In the genomic region with DNA sequence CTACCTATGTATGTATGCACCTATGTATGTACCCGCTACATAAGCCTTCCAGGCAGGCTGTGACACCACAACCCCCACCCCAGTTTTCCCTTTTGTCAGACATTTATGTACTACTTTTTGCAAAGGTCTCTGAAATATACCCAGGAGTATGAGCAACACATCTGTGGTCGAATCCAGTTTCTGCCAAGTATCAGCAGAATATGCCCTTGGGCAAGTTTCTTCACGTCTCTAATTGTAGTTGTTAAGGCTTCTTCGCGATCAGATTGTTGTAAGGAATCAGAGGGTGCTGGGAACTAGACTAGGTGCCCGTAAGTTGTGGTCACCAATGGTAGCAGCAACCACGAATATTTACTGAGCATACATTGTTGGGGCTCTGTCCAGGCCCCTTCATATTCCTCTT, we compare ENCODE assay signal across 28 cellular contexts. TPM values are rescaled to one million over a fixed set of nuclear protein-coding genes. Genes with fewer than 3 reads are reported as not detected.
"Had no signal": no experiment of that assay in that cellular context is flagged by ENCODE, and none has a peak within 500 bp of the region (broad histone marks: within the 10 kb centered on the region; RNA-seq: fewer than 3 reads in every experiment).

No MANE protein-coding gene starts in this region.

- ATAC-seq: left colon; sciatic nerve; stimulated activated naive B cell treated with anti-CD40 and anti-IgM and Interleukin-4, amounts not matched to agents 10 μg/mL and 1 μg/mL and 100 μg/mL, for 72 hours; T-cell had no signal

- H3K4me1 ChIP-seq: adrenal gland, stomach, tibial artery had no signal

- FAIRE-seq: kidney had no signal

- H3K9me3 ChIP-seq: adrenal gland, stomach, tibial artery had no signal

- DNase-seq: activated CD4-positive, alpha-beta T cell treated with anti-CD3 and anti-CD28 coated beads for 4 hours; activated CD4-positive, alpha-beta T cell treated with anti-CD3 and anti-CD28 coated beads, Interleukin-2, amount 50 U/mL, for 48 hours; activated CD8-positive, alpha-beta memory T cell treated with anti-CD3 and anti-CD28 coated beads for 24 hours; activated effector memory CD4-positive, alpha-beta T cell treated with anti-CD3 and anti-CD28 coated beads, Interleukin-2, amount 50 U/mL, for 16 hours; activated naive CD4-positive, alpha-beta T cell treated with anti-CD3 and anti-CD28 coated beads for 36 hours; activated naive CD8-positive, alpha-beta T cell treated with anti-CD3 and anti-CD28 coated beads for 36 hours; aorta; caudate nucleus; dermis blood vessel endothelial cell; effector CD4-positive, alpha-beta T cell; head of caudate nucleus; hippocampal formation; kidney; left colon; naive B cell; nephron progenitor cell; retina; stimulated activated CD4-positive, alpha-beta T cell treated with anti-CD3 and anti-CD28 coated beads, Interleukin-1b, Interleukin-23, amount 100 ng/mL, for 48 hours; stimulated activated naive B cell treated with anti-CD40 and anti-IgM and Interleukin-4, amounts not matched to agents 10 μg/mL and 1 μg/mL and 100 μg/mL, for 72 hours; stomach; T-cell; tibial artery had no signal

- H3K4me3 ChIP-seq: adrenal gland, skin epidermis, stomach, tibial artery had no signal

- H3K36me3 ChIP-seq: adrenal gland, neutrophil had no signal

- H3K27ac ChIP-seq: adrenal gland, neutrophil, skin epidermis, stomach, tibial artery had no signal

- H3K27me3 ChIP-seq: adrenal gland, neutrophil, stomach, tibial artery had no signal

RNA-seq across cellular contexts. Expression of a gene that starts 49.7 kb away (rescaled TPM):
- total RNA-seq: activated naive CD4-positive, alpha-beta T cell treated with anti-CD3 and anti-CD28 coated beads for 36 hours; activated naive CD8-positive, alpha-beta T cell treated with anti-CD3 and anti-CD28 coated beads for 36 hours; activated T-helper 1 cell treated with anti-CD3 and anti-CD28 coated beads, Interleukin-12 subunit alpha, Interleukin-12 subunit beta, Interleukin-2, Interleukin-4 antibody, amounts not matched to agents 30 ng/mL and 10 ng/mL and 1 ng/mL, durations not matched to agents 14 hours and 24 hours and 36 hours; osteocyte had no signal
